1 cellular context compared by ENCODE assay signal in the genomic region with DNA sequence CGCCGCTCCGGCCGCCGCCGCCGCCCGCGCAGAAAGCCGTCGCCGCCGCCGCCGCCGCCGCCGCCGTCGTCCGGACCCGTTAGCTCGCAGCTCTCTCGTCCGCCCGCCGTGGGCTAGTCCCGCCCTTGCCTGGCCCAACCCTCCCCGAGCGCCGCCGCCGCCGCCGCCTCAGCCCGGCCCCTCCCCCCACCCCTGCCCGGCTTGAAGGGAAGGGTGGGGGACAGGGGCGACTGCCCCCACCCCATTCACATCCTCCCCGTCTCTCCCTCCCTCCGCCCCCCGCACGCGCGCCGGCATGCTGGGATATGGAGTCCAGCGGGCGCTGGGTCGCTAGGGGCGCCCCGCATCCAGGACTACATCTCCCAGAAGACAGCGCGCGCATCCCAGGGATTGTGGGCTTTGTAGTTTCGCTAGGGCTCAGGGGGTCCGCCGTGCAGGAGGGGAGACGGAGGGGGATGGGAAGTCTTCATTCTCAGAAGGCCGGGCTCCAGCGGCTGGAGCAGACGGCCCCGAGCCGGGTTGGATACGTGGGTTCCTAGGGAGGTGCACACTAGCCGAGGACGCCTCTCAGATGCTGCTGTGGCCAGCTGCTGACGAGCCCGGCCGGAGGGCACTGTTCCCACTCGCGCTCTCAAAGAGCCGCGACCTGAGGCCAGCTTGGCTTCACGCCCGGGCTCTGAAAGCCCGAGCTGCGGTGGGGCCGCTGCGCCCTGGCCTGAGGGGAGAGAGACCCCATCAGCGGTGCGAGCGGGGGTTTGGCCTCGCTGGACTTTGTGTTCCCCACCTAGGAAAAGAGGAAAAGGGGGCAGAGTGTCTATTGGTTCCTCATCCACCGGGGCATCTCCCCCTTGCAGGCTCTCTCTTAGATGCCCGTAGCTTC.
A peak's percentile ranks its signal among the peaks of the same experiment; 100 is the strongest.
TF ChIP-seq lines count a peak whose summit lies in the region.

A gene with protein sequence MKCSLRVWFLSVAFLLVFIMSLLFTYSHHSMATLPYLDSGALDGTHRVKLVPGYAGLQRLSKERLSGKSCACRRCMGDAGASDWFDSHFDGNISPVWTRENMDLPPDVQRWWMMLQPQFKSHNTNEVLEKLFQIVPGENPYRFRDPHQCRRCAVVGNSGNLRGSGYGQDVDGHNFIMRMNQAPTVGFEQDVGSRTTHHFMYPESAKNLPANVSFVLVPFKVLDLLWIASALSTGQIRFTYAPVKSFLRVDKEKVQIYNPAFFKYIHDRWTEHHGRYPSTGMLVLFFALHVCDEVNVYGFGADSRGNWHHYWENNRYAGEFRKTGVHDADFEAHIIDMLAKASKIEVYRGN (minus strand): TSS at position 118 of the 880 bp plus-strand sequence. CDS start 40,570 bp downstream, outside the sequence.

TF ChIP-seq in HepG2, 621 proteins besides CTCF, POLR2A, EP300 and RAD21 (continued from another document and continues in another):
- TF ChIP-seq ZNF609 (CRISPR knock-in tag; IDR thresholded peaks at IDR 0.05; ENCODE audit: borderline replicate concordance) (peak; percentile 81), DNMT3B (CRISPR knock-in tag; conservative IDR thresholded peaks at IDR 0.05) (no peak), SNAI1 (CRISPR knock-in tag; IDR thresholded peaks at IDR 0.05; ENCODE audit: borderline replicate concordance) (peak; percentile 81; the same call in 1 of the 2 replicates), NFIC (IDR thresholded peaks at IDR 0.05; ENCODE audit: low read length) (peak; percentile 25; the same call in 1 of the 2 replicates), DMTF1 (CRISPR knock-in tag; IDR thresholded peaks at IDR 0.05) (no peak), SRF (IDR thresholded peaks at IDR 0.05; ENCODE audit: low read depth, low read length) (no peak; the same call in 1 of the 2 replicates), PHF5A (CRISPR knock-in tag; IDR thresholded peaks at IDR 0.05; ENCODE audit: low read depth, unreplicated experiment) (no peak), HMGXB3 (CRISPR knock-in tag; IDR thresholded peaks at IDR 0.05; ENCODE audit: borderline replicate concordance) (no peak), GTF2F1 (IDR thresholded peaks at IDR 0.05; ENCODE audit: low read length) (no peak), RBM39 (IDR thresholded peaks at IDR 0.05; ENCODE audit: low read depth, low read length, poor library complexity, severe bottlenecking) (peak; percentile 93), ZNF282 (IDR thresholded peaks at IDR 0.05; ENCODE audit: partially characterized antibody) (no peak), ZNF354B (CRISPR knock-in tag; IDR thresholded peaks at IDR 0.05) (peak; percentile 90; the same call in 1 of the 2 replicates), ZNF576 (CRISPR knock-in tag; IDR thresholded peaks at IDR 0.05) (0 out of 2 replicates have a peak, but pooled peaks have one; percentile 28), HNRNPUL1 (IDR thresholded peaks at IDR 0.05; ENCODE audit: low read depth, low read length) (no peak), MAFF (IDR thresholded peaks at IDR 0.05; ENCODE audit: low read depth, low read length) (no peak), ZNF775 (CRISPR knock-in tag; IDR thresholded peaks at IDR 0.05; ENCODE audit: borderline replicate concordance) (no peak), ZNF737 (CRISPR knock-in tag; IDR thresholded peaks at IDR 0.05; ENCODE audit: borderline replicate concordance) (no peak), MTA1 (CRISPR knock-in tag; IDR thresholded peaks at IDR 0.05; ENCODE audit: borderline replicate concordance) (peak; percentile 76; the same call in 1 of the 2 replicates), ZNF34 (CRISPR knock-in tag; IDR thresholded peaks at IDR 0.05; ENCODE audit: borderline replicate concordance) (0 out of 2 replicates have a peak, but pooled peaks have one; percentile 47), NFE2L1 (CRISPR knock-in tag; IDR thresholded peaks at IDR 0.05; ENCODE audit: borderline replicate concordance) (no peak), GLMP (CRISPR knock-in tag; IDR thresholded peaks at IDR 0.05; ENCODE audit: borderline replicate concordance) (no peak), NCOA5 (CRISPR knock-in tag; IDR thresholded peaks at IDR 0.05) (no peak), MEF2D (CRISPR knock-in tag; IDR thresholded peaks at IDR 0.05) (no peak; the same call in 1 of the 2 replicates), RFX5 (IDR thresholded peaks at IDR 0.05; ENCODE audit: low read depth, low read length) (no peak)
- TF ChIP-seq, protein P1, sequence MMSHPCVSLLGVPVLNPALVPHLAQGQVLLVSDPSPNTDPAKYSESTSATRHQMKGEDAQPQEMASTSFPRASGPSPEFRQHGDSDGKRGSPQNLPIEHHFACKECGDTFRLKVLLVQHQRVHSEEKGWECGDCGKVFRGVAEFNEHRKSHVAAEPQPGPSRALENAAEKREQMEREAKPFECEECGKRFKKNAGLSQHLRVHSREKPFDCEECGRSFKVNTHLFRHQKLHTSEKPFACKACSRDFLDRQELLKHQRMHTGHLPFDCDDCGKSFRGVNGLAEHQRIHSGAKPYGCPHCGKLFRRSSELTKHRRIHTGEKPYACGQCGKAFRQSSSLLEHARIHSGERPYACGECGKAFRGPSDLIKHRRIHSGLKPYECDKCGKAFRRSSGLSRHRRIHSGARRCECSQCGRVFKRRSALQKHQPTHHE (CRISPR knock-in tag; IDR thresholded peaks at IDR 0.05; ENCODE audit: borderline replicate concordance), result peak; percentile 9; the same call in 1 of the 2 replicates
- TF ChIP-seq, protein P2, sequence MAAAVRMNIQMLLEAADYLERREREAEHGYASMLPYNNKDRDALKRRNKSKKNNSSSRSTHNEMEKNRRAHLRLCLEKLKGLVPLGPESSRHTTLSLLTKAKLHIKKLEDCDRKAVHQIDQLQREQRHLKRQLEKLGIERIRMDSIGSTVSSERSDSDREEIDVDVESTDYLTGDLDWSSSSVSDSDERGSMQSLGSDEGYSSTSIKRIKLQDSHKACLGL (CRISPR knock-in tag; IDR thresholded peaks at IDR 0.05), result peak; percentile 80; the same call in 1 of the 2 replicates
- TF ChIP-seq, protein P3, sequence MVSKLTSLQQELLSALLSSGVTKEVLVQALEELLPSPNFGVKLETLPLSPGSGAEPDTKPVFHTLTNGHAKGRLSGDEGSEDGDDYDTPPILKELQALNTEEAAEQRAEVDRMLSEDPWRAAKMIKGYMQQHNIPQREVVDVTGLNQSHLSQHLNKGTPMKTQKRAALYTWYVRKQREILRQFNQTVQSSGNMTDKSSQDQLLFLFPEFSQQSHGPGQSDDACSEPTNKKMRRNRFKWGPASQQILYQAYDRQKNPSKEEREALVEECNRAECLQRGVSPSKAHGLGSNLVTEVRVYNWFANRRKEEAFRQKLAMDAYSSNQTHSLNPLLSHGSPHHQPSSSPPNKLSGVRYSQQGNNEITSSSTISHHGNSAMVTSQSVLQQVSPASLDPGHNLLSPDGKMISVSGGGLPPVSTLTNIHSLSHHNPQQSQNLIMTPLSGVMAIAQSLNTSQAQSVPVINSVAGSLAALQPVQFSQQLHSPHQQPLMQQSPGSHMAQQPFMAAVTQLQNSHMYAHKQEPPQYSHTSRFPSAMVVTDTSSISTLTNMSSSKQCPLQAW (CRISPR knock-in tag; IDR thresholded peaks at IDR 0.05), result peak; percentile 92
- TF ChIP-seq, protein P4, sequence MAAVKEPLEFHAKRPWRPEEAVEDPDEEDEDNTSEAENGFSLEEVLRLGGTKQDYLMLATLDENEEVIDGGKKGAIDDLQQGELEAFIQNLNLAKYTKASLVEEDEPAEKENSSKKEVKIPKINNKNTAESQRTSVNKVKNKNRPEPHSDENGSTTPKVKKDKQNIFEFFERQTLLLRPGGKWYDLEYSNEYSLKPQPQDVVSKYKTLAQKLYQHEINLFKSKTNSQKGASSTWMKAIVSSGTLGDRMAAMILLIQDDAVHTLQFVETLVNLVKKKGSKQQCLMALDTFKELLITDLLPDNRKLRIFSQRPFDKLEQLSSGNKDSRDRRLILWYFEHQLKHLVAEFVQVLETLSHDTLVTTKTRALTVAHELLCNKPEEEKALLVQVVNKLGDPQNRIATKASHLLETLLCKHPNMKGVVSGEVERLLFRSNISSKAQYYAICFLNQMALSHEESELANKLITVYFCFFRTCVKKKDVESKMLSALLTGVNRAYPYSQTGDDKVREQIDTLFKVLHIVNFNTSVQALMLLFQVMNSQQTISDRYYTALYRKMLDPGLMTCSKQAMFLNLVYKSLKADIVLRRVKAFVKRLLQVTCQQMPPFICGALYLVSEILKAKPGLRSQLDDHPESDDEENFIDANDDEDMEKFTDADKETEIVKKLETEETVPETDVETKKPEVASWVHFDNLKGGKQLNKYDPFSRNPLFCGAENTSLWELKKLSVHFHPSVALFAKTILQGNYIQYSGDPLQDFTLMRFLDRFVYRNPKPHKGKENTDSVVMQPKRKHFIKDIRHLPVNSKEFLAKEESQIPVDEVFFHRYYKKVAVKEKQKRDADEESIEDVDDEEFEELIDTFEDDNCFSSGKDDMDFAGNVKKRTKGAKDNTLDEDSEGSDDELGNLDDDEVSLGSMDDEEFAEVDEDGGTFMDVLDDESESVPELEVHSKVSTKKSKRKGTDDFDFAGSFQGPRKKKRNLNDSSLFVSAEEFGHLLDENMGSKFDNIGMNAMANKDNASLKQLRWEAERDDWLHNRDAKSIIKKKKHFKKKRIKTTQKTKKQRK (IDR thresholded peaks at IDR 0.05; ENCODE audit: low read length), result no peak
